ENCODE assay signal across 22 cellular contexts in the genomic region with DNA sequence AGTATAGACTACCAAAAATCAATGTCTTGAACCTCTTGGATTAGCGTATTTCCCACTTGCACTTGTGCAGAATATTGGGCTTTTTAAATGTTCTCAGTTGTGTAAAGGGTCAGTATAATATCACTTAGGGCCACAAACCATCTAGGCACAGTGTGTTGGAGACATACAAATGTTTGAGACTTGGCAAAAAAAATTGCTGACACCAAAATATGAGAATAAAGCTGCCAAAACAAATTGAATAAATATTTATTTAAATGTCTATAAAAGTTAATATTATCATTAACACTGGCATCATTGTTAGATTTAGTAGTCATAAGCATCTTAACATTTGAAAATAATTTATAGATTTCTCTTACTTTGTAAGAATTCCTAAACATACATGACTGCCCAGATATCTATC. TPM values are rescaled to one million over a fixed set of nuclear protein-coding genes. Genes with fewer than 3 reads are reported as not detected.
"Had no signal": no experiment of that assay in that cellular context is flagged by ENCODE, and none has a peak within 500 bp of the region (broad histone marks: within the 10 kb centered on the region; RNA-seq: fewer than 3 reads in every experiment).

No MANE protein-coding gene starts in this region.

- H3K9ac ChIP-seq: neural progenitor cell had no signal

- H3K4me2 ChIP-seq: neural progenitor cell had no signal

- H3K4me1 Mint-ChIP-seq: activated B cell treated with CpG ODN at 0.5 μM for 24 hours; activated CD4-positive, alpha-beta T cell treated with anti-CD3 and anti-CD28 coated beads for 36 hours; activated T-helper 17 cell treated with anti-CD3 and anti-CD28 coated beads, Interleukin-2, amount 50 U/mL, for 72 hours; naive thymus-derived CD4-positive, alpha-beta T cell; neural progenitor cell; stimulated activated effector memory CD8-positive, alpha-beta T cell treated with anti-CD3 and anti-CD28 coated beads, Interleukin-12 subunit alpha, Interleukin-12 subunit beta, amount 100 ng/mL, for 72 hours; stimulated activated naive CD8-positive, alpha-beta T cell treated with anti-CD3 and anti-CD28 coated beads, Interleukin-15, amount 100 ng/mL, for 72 hours had no signal

- H3K9me3 ChIP-seq: adrenal gland, ascending aorta, heart right ventricle, lower lobe of right lung, ovary, psoas muscle, tibial artery had no signal

- H3K4me1 ChIP-seq: adrenal gland, ascending aorta, heart right ventricle, lower lobe of right lung, neural progenitor cell, psoas muscle, tibial artery had no signal

- H3K9me3 Mint-ChIP-seq: activated B cell treated with CpG ODN at 0.5 μM for 24 hours; activated T-cell treated with anti-CD3 and anti-CD28 coated beads, Interleukin-2, amount 50 U/mL, for 24 hours; activated T-helper 17 cell treated with anti-CD3 and anti-CD28 coated beads, Interleukin-2, amount 50 U/mL, for 72 hours; naive thymus-derived CD4-positive, alpha-beta T cell; neural progenitor cell; stimulated activated effector memory CD8-positive, alpha-beta T cell treated with anti-CD3 and anti-CD28 coated beads, Interleukin-12 subunit alpha, Interleukin-12 subunit beta, amount 100 ng/mL, for 72 hours; stimulated activated naive CD8-positive, alpha-beta T cell treated with anti-CD3 and anti-CD28 coated beads, Interleukin-15, amount 100 ng/mL, for 72 hours had no signal

- H3K4me3 Mint-ChIP-seq: activated B cell treated with CpG ODN at 0.5 μM for 24 hours; activated CD4-positive, alpha-beta T cell treated with anti-CD3 and anti-CD28 coated beads for 36 hours; activated naive CD8-positive, alpha-beta T cell; activated T-cell treated with anti-CD3 and anti-CD28 coated beads, Interleukin-2, amount 50 U/mL, for 24 hours; activated T-helper 17 cell treated with anti-CD3 and anti-CD28 coated beads, Interleukin-2, amount 50 U/mL, for 72 hours; naive thymus-derived CD4-positive, alpha-beta T cell; neural progenitor cell; stimulated activated effector memory CD8-positive, alpha-beta T cell treated with anti-CD3 and anti-CD28 coated beads, Interleukin-12 subunit alpha, Interleukin-12 subunit beta, amount 100 ng/mL, for 72 hours; stimulated activated naive CD8-positive, alpha-beta T cell treated with anti-CD3 and anti-CD28 coated beads, Interleukin-15, amount 100 ng/mL, for 72 hours had no signal

- DNase-seq: activated B cell treated with CpG ODN at 0.5 μM for 24 hours; activated CD8-positive, alpha-beta memory T cell treated with anti-CD3 and anti-CD28 coated beads for 24 hours; activated T-cell treated with anti-CD3 and anti-CD28 coated beads, Interleukin-2, amount 50 U/mL, for 24 hours; kidney; lower lobe of right lung; psoas muscle; right cardiac atrium; tibial artery had no signal

- H2AFZ ChIP-seq: neural progenitor cell had no signal

- ATAC-seq: stimulated activated effector memory CD8-positive, alpha-beta T cell treated with anti-CD3 and anti-CD28 coated beads, Interleukin-12 subunit alpha, Interleukin-12 subunit beta, amount 100 ng/mL, for 72 hours had no signal

- FAIRE-seq: colon, kidney had no signal

- H3K4me3 ChIP-seq: adrenal gland, ascending aorta, heart right ventricle, lower lobe of right lung, neural progenitor cell, ovary, psoas muscle, skin epidermis, tibial artery had no signal

- H3K27ac ChIP-seq: adrenal gland, ascending aorta, heart right ventricle, lower lobe of right lung, neural progenitor cell, ovary, psoas muscle, skin epidermis, tibial artery had no signal

- H3K36me3 ChIP-seq: adrenal gland, lower lobe of right lung, neural progenitor cell, ovary had no signal

- H3K27me3 Mint-ChIP-seq: activated B cell treated with CpG ODN at 0.5 μM for 24 hours; activated CD4-positive, alpha-beta T cell treated with anti-CD3 and anti-CD28 coated beads for 36 hours; activated naive CD8-positive, alpha-beta T cell; activated T-cell treated with anti-CD3 and anti-CD28 coated beads, Interleukin-2, amount 50 U/mL, for 24 hours; activated T-helper 17 cell treated with anti-CD3 and anti-CD28 coated beads, Interleukin-2, amount 50 U/mL, for 72 hours; naive thymus-derived CD4-positive, alpha-beta T cell; stimulated activated naive CD8-positive, alpha-beta T cell treated with anti-CD3 and anti-CD28 coated beads, Interleukin-15, amount 100 ng/mL, for 72 hours had no signal

- H3K27me3 ChIP-seq: adrenal gland, ascending aorta, heart right ventricle, neural progenitor cell, ovary, tibial artery had no signal

- H3K27ac Mint-ChIP-seq: activated B cell treated with CpG ODN at 0.5 μM for 24 hours; activated CD4-positive, alpha-beta T cell treated with anti-CD3 and anti-CD28 coated beads for 36 hours; activated naive CD8-positive, alpha-beta T cell; activated T-cell treated with anti-CD3 and anti-CD28 coated beads, Interleukin-2, amount 50 U/mL, for 24 hours; activated T-helper 17 cell treated with anti-CD3 and anti-CD28 coated beads, Interleukin-2, amount 50 U/mL, for 72 hours; neural progenitor cell; stimulated activated naive CD8-positive, alpha-beta T cell treated with anti-CD3 and anti-CD28 coated beads, Interleukin-15, amount 100 ng/mL, for 72 hours had no signal

RNA-seq across cellular contexts. Expression of gene MLF1, which starts 30.9 kb away (rescaled TPM):
- total RNA-seq: activated B cell treated with CpG ODN at 0.5 μM for 24 hours; T-helper 1 cell treated with Interleukin-12 subunit alpha and Interleukin-12 subunit beta and Interleukin-4 antibody, amounts not matched to agents 30 ng/mL and 1 ng/mL, for 36 hours had no signal
